In genomic region chr11:60931897-60932296, GRCh38 we compare ENCODE assay signal across 21 cellular contexts. TPM values are rescaled to one million over a fixed set of nuclear protein-coding genes. Genes with fewer than 3 reads are reported as not detected.
"Had no signal": no experiment of that assay in that cellular context is flagged by ENCODE, and none has a peak within 500 bp of the region (broad histone marks: within the 10 kb centered on the region; RNA-seq: fewer than 3 reads in every experiment).

No MANE protein-coding gene starts in this region.

- FAIRE-seq: astrocyte, bronchial epithelial cell, islet of Langerhans had no signal

- H3K4me1 Mint-ChIP-seq: activated naive CD4-positive, alpha-beta T cell treated with anti-CD3 and anti-CD28 coated beads, Interleukin-2, amount 10 ng/mL, durations not matched to agents 7 days and 5 days had no signal

- H3K27ac ChIP-seq: heart right ventricle, neutrophil, parathyroid adenoma had no signal

- H3K4me1 ChIP-seq: parathyroid adenoma had no signal

- H3K4me3 Mint-ChIP-seq: activated naive CD4-positive, alpha-beta T cell treated with anti-CD3 and anti-CD28 coated beads, Interleukin-2, amount 10 ng/mL, durations not matched to agents 7 days and 5 days; dendritic cell treated with granulocyte-macrophage colony-stimulating factor and Interleukin-4, amounts not matched to agents 40 ng/mL and 50 ng/mL, for 4 days had no signal

- DNase-seq: activated CD4-positive, CD25-positive, alpha-beta regulatory T cell treated with anti-CD3 and anti-CD28 coated beads, Interleukin-2, amount 50 U/mL, for 72 hours; activated naive CD4-positive, alpha-beta T cell treated with anti-CD3 and anti-CD28 coated beads, Interleukin-2, amount 10 ng/mL, durations not matched to agents 7 days and 5 days; activated T-cell treated with anti-CD3 and anti-CD28 coated beads for 4 hours; effector memory CD4-positive, alpha-beta T cell; foreskin melanocyte; heart right ventricle; midbrain; stimulated activated CD4-positive, alpha-beta T cell treated with anti-CD3 and anti-CD28 coated beads, Interleukin-15, amount 100 ng/mL, for 24 hours; stimulated activated CD4-positive, alpha-beta T cell treated with anti-CD3 and anti-CD28 coated beads, Interleukin-4, amount 100 ng/mL, for 1 hour; stimulated activated naive CD4-positive, alpha-beta T cell treated with Interleukin-2 at 50 U/mL for 16 hours; substantia nigra; T1000 had no signal

- H3K27ac Mint-ChIP-seq: activated naive CD4-positive, alpha-beta T cell treated with anti-CD3 and anti-CD28 coated beads, Interleukin-2, amount 10 ng/mL, durations not matched to agents 7 days and 5 days; dendritic cell treated with granulocyte-macrophage colony-stimulating factor and Interleukin-4, amounts not matched to agents 40 ng/mL and 50 ng/mL, for 4 days had no signal

- H3K27me3 ChIP-seq: tibial nerve had no signal

- H3K9me3 Mint-ChIP-seq: activated naive CD4-positive, alpha-beta T cell treated with anti-CD3 and anti-CD28 coated beads, Interleukin-2, amount 10 ng/mL, durations not matched to agents 7 days and 5 days; dendritic cell treated with granulocyte-macrophage colony-stimulating factor and Interleukin-4, amounts not matched to agents 40 ng/mL and 50 ng/mL, for 4 days had no signal

- ATAC-seq: heart right ventricle had no signal

- H3K36me3 Mint-ChIP-seq: activated naive CD4-positive, alpha-beta T cell treated with anti-CD3 and anti-CD28 coated beads, Interleukin-2, amount 10 ng/mL, durations not matched to agents 7 days and 5 days had no signal

- H3K9me3 ChIP-seq: heart right ventricle, neutrophil, tibial nerve had no signal

- H3K4me3 ChIP-seq: heart right ventricle, lung, tibial nerve had no signal

RNA-seq across cellular contexts. Expression of gene CD6, which starts 39.6 kb away (rescaled TPM):
- total RNA-seq: bronchial epithelial cell, fibroblast of lung had no signal
- polyA plus RNA-seq: fibroblast of lung had no signal
